Comparison of ENCODE assay signal across 11 cellular contexts in the genomic region with DNA sequence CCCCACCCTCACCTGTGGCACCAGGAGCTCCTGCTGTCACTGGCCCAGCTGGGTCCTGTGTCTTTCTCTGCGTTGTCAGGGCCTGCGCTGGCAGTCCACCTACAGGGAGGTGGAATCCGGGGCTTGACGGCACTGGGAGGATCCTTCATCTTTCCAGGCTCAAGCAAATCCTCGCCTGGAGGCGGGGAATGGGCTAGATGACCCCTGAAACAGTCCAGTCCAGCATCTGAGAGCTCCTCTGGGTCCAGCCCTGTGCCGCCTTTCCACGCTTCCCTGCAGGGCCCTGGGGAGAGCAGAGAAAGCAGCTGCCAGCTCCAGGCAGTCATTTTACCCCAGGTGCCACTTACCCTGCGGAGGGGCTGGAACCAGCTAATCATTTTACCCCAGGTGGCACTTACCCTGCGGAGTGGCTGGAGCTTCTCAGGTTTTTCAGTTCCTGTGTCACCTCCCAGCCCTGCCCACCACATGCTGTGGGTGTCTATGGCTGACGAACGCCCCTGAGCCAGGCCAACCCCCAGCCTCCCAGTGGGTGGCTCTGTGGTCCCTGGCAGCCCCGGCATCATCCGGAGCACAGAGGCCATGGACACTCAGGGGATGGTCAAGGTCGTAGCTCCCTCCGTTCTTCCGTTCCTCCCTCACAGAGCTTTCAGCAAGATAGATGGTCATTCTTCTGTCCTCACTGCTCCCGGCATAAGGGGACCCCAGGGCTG. TPM values are rescaled to one million over a fixed set of nuclear protein-coding genes. Genes with fewer than 3 reads are reported as not detected.
DNase-seq lines count a peak whose midpoint lies in the region; ATAC-seq and TF ChIP-seq lines count a peak whose summit lies in the region.
"Had no signal": no experiment of that assay in that cellular context is flagged by ENCODE, and none has a peak within 500 bp of the region (broad histone marks: within the 10 kb centered on the region; RNA-seq: fewer than 3 reads in every experiment).

No MANE protein-coding gene starts in this region.

- H3K27me3 Mint-ChIP-seq in activated T-cell treated with anti-CD3 and anti-CD28 coated beads, Interleukin-2, amount 50 U/mL, for 24 hours: peaks cover 36% of the 10 kb centered on the region
- H3K27me3 Mint-ChIP-seq in activated T-cell treated with anti-CD3 and anti-CD28 coated beads, Interleukin-2, amount 50 U/mL, for 4 hours (ENCODE audit: low read depth): peaks cover 27% of the 10 kb centered on the region
- H3K27me3 Mint-ChIP-seq in stimulated activated naive B cell treated with anti-CD40 and anti-IgM and Interleukin-4, amounts not matched to agents 10 μg/mL and 1 μg/mL and 100 μg/mL, for 72 hours: peaks cover 33 to 37% of the 10 kb centered on the region in 2 donors
- peaks cover 19 to 45% (median 31%) of the 10 kb centered on the region in 5 donors for H3K27me3 Mint-ChIP-seq in naive thymus-derived CD8-positive, alpha-beta T cell

- peak overlapping the region; percentile 93 for H3K4me3 Mint-ChIP-seq in activated T-cell treated with anti-CD3 and anti-CD28 coated beads, Interleukin-2, amount 50 U/mL, for 24 hours
- H3K4me3 Mint-ChIP-seq in activated T-cell treated with anti-CD3 and anti-CD28 coated beads, Interleukin-2, amount 50 U/mL, for 4 hours: no peak overlapping the region
- H3K4me3 Mint-ChIP-seq in stimulated activated naive B cell treated with anti-CD40 and anti-IgM and Interleukin-4, amounts not matched to agents 10 μg/mL and 1 μg/mL and 100 μg/mL, for 72 hours: peak overlapping the region; percentile 81 to 91
- peak overlapping the region in 2 of 10 donors; percentile 29 for H3K4me3 Mint-ChIP-seq in naive thymus-derived CD8-positive, alpha-beta T cell
- H3K4me3 Mint-ChIP-seq: central memory CD8-positive, alpha-beta T cell had no signal

- H3K27me3 ChIP-seq in foreskin keratinocyte: peaks cover 37% of the 10 kb centered on the region

- peak overlapping the region; percentile 50 for H3K4me3 ChIP-seq in fibroblast of the aortic adventitia (ENCODE audit: low read depth, low read length)

- H3K27ac Mint-ChIP-seq in activated T-cell treated with anti-CD3 and anti-CD28 coated beads, Interleukin-2, amount 50 U/mL, for 24 hours: no peak overlapping the region
- peak overlapping the region; percentile 77 for H3K27ac Mint-ChIP-seq in stimulated activated naive B cell treated with anti-CD40 and anti-IgM and Interleukin-4, amounts not matched to agents 10 μg/mL and 1 μg/mL and 100 μg/mL, for 72 hours
- H3K27ac Mint-ChIP-seq in naive thymus-derived CD8-positive, alpha-beta T cell: peak overlapping the region in 2 of 10 donors; percentile 4 to 60

- H3K4me1 Mint-ChIP-seq in activated T-cell treated with anti-CD3 and anti-CD28 coated beads, Interleukin-2, amount 50 U/mL, for 24 hours (ENCODE audit: low read depth): peaks cover 35% of the 10 kb centered on the region
- peaks cover 19% of the 10 kb centered on the region for H3K4me1 Mint-ChIP-seq in activated T-cell treated with anti-CD3 and anti-CD28 coated beads, Interleukin-2, amount 50 U/mL, for 4 hours (ENCODE audit: low read depth)
- H3K4me1 Mint-ChIP-seq in stimulated activated naive B cell treated with anti-CD40 and anti-IgM and Interleukin-4, amounts not matched to agents 10 μg/mL and 1 μg/mL and 100 μg/mL, for 72 hours: peaks cover 18 to 24% of the 10 kb centered on the region in 2 donors
- peaks cover 8 to 26% (median 21%) of the 10 kb centered on the region in 4 donors for H3K4me1 Mint-ChIP-seq in naive thymus-derived CD8-positive, alpha-beta T cell

- TF ChIP-seq CTCF in fibroblast of the aortic adventitia (IDR thresholded peaks at IDR 0.05; ENCODE audit: insufficient read depth, low read length): no peak
- TF ChIP-seq CTCF in foreskin keratinocyte (conservative IDR thresholded peaks at IDR 0.05): no peak

- no peak for ATAC-seq in activated T-cell treated with anti-CD3 and anti-CD28 coated beads, Interleukin-2, amount 50 U/mL, for 4 hours
- no peak for ATAC-seq in stimulated activated naive B cell treated with anti-CD40 and anti-IgM and Interleukin-4, amounts not matched to agents 10 μg/mL and 1 μg/mL and 100 μg/mL, for 72 hours (replicated peaks)
- ATAC-seq in foreskin keratinocyte: no peak
- ATAC-seq in GM18520 (IDR thresholded peaks at IDR 0.05; ENCODE audit: unreplicated experiment): no peak
- ATAC-seq in naive thymus-derived CD8-positive, alpha-beta T cell: no peak

- no peaks in the 10 kb centered on the region for H3K9me3 Mint-ChIP-seq in activated T-cell treated with anti-CD3 and anti-CD28 coated beads, Interleukin-2, amount 50 U/mL, for 24 hours
- H3K9me3 Mint-ChIP-seq in activated T-cell treated with anti-CD3 and anti-CD28 coated beads, Interleukin-2, amount 50 U/mL, for 4 hours: no peaks in the 10 kb centered on the region
- H3K9me3 Mint-ChIP-seq in stimulated activated naive B cell treated with anti-CD40 and anti-IgM and Interleukin-4, amounts not matched to agents 10 μg/mL and 1 μg/mL and 100 μg/mL, for 72 hours: no peaks in the 10 kb centered on the region
- no peaks in the 10 kb centered on the region for H3K9me3 Mint-ChIP-seq in naive thymus-derived CD8-positive, alpha-beta T cell
- H3K9me3 Mint-ChIP-seq: central memory CD8-positive, alpha-beta T cell had no signal

- peaks cover 10% of the 10 kb centered on the region for H3K4me1 ChIP-seq in foreskin keratinocyte

- no peak overlapping the region for H3K27ac ChIP-seq in foreskin keratinocyte
- H3K27ac ChIP-seq: RWPE1 had no signal

- no peak for DNase-seq in activated T-cell treated with anti-CD3 and anti-CD28 coated beads, Interleukin-2, amount 50 U/mL, for 24 hours
- DNase-seq in activated T-cell treated with anti-CD3 and anti-CD28 coated beads, Interleukin-2, amount 50 U/mL, for 4 hours: no peak
- DNase-seq in NCI-H2227 treated with DMSO at 0.1 percent for 48 hours (lab: John Stamatoyannopoulos, UW): peak; percentile 30
- no peak for DNase-seq in fibroblast of the aortic adventitia (ENCODE audit: low read depth)
- no peak for DNase-seq in stimulated activated naive B cell treated with anti-CD40 and anti-IgM and Interleukin-4, amounts not matched to agents 10 μg/mL and 1 μg/mL and 100 μg/mL, for 72 hours
- DNase-seq in foreskin keratinocyte: no peak
- DNase-seq in naive thymus-derived CD8-positive, alpha-beta T cell: no peak

- H3K36me3 Mint-ChIP-seq in activated T-cell treated with anti-CD3 and anti-CD28 coated beads, Interleukin-2, amount 50 U/mL, for 24 hours (ENCODE audit: low read depth): peaks cover 15% of the 10 kb centered on the region
- H3K36me3 Mint-ChIP-seq in activated T-cell treated with anti-CD3 and anti-CD28 coated beads, Interleukin-2, amount 50 U/mL, for 4 hours (ENCODE audit: insufficient read depth): no peaks in the 10 kb centered on the region
- H3K36me3 Mint-ChIP-seq in stimulated activated naive B cell treated with anti-CD40 and anti-IgM and Interleukin-4, amounts not matched to agents 10 μg/mL and 1 μg/mL and 100 μg/mL, for 72 hours: peaks cover 0 to 12% of the 10 kb centered on the region in 2 donors
- no peaks in the 10 kb centered on the region for H3K36me3 Mint-ChIP-seq in naive thymus-derived CD8-positive, alpha-beta T cell

- POLR2A ChIA-PET in naive thymus-derived CD8-positive, alpha-beta T cell (lab: Charles Lee): interaction anchor here (1.4 to 3.1 kb wide), 3 partner anchors 40 to 243 kb away, joined by 3 to 14 read pairs (median 3); a partner anchor contains a TSS

RNA-seq across cellular contexts. Expression of a gene that starts 17.9 kb away (rescaled TPM):
- not detected for total RNA-seq in activated T-cell treated with anti-CD3 and anti-CD28 coated beads, Interleukin-2, amount 50 U/mL, for 4 hours
- total RNA-seq in fibroblast of the aortic adventitia (ENCODE audit: low replicate concordance): not detected in 2 replicates
- not detected in 2 replicates for total RNA-seq in foreskin keratinocyte
- not detected in 2 replicates for polyA plus RNA-seq in foreskin keratinocyte
- total RNA-seq in naive thymus-derived CD8-positive, alpha-beta T cell: not detected
- not detected for polyA plus RNA-seq in naive thymus-derived CD8-positive, alpha-beta T cell
- total RNA-seq: pulmonary artery endothelial cell had no signal

RNA-seq across cellular contexts. Expression of a gene that starts 18.3 kb away (rescaled TPM):
- 10 to 100 TPM; 91.0 to 92.4 (median 92.2) TPM for total RNA-seq in activated T-cell treated with anti-CD3 and anti-CD28 coated beads, Interleukin-2, amount 50 U/mL, for 4 hours
- total RNA-seq in fibroblast of the aortic adventitia (ENCODE audit: low replicate concordance): 13.2 and 48.4 TPM in 2 replicates
- total RNA-seq in foreskin keratinocyte: 68.2 and 71.5 TPM in 2 replicates
- polyA plus RNA-seq in foreskin keratinocyte: 50.2 and 61.0 TPM in 2 replicates
- 10 to 100 TPM; 19.3 to 25.3 TPM for total RNA-seq in naive thymus-derived CD8-positive, alpha-beta T cell
- 10 to 100 TPM; 19.2 to 22.8 (median 21.4) TPM for polyA plus RNA-seq in naive thymus-derived CD8-positive, alpha-beta T cell

RNA-seq across cellular contexts. Expression of a gene that starts 41.2 kb away (rescaled TPM):
- total RNA-seq in activated T-cell treated with anti-CD3 and anti-CD28 coated beads, Interleukin-2, amount 50 U/mL, for 4 hours: 100 to 1,000 TPM; 665 to 738 (median 720) TPM
- total RNA-seq in fibroblast of the aortic adventitia (ENCODE audit: low replicate concordance) (383 and 640 TPM in 2 replicates), foreskin keratinocyte (247 and 274 TPM in 2 replicates)
- 137 and 167 TPM in 2 replicates for polyA plus RNA-seq in foreskin keratinocyte
- total RNA-seq in naive thymus-derived CD8-positive, alpha-beta T cell: 100 to 1,000 TPM; 671 to 687 TPM
- 100 to 1,000 TPM; 221 to 293 (median 226) TPM for polyA plus RNA-seq in naive thymus-derived CD8-positive, alpha-beta T cell
